1 cellular context compared by ENCODE assay signal in the genomic region with DNA sequence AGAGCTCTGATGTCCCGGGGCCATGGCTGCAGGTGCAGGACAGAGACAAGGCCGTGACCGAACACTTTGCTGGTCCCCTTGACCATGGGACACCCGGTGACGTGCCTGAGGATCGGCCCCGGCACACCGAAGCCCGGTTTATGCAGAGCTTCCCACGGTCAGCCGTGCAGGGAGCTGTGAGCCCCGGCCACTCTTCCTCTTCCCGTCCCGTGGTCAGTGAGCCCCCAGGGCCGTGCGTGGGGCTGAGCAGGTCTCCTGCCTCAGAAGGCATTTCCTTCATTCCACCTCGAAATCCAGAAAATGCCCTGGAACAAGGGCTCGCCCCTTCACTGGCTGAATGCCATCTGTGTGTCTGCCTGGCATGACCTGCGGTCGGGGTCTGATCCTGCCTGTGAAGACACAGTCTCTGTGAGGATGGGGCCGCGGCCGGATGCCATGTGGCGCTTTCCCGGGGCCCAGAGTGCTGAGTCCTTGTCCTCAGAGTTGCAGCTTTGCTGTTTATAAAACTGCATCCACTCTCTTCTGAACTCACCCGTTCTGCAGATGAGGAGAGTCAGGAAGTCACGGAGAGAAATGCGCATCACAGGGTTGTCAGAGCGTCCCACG.
TF ChIP-seq lines count a peak whose summit lies in the region.

No MANE protein-coding gene starts in this region.

TF ChIP-seq in HepG2, 621 proteins besides CTCF, POLR2A, EP300 and RAD21:
- TF ChIP-seq CCDC6 (CRISPR knock-in tag; IDR thresholded peaks at IDR 0.05), result no peak
- TF ChIP-seq, protein P1, sequence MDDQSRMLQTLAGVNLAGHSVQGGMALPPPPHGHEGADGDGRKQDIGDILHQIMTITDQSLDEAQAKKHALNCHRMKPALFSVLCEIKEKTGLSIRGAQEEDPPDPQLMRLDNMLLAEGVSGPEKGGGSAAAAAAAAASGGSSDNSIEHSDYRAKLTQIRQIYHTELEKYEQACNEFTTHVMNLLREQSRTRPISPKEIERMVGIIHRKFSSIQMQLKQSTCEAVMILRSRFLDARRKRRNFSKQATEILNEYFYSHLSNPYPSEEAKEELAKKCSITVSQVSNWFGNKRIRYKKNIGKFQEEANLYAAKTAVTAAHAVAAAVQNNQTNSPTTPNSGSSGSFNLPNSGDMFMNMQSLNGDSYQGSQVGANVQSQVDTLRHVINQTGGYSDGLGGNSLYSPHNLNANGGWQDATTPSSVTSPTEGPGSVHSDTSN (CRISPR knock-in tag; IDR thresholded peaks at IDR 0.05; ENCODE audit: borderline replicate concordance), result no peak
- TF ChIP-seq, protein P2, sequence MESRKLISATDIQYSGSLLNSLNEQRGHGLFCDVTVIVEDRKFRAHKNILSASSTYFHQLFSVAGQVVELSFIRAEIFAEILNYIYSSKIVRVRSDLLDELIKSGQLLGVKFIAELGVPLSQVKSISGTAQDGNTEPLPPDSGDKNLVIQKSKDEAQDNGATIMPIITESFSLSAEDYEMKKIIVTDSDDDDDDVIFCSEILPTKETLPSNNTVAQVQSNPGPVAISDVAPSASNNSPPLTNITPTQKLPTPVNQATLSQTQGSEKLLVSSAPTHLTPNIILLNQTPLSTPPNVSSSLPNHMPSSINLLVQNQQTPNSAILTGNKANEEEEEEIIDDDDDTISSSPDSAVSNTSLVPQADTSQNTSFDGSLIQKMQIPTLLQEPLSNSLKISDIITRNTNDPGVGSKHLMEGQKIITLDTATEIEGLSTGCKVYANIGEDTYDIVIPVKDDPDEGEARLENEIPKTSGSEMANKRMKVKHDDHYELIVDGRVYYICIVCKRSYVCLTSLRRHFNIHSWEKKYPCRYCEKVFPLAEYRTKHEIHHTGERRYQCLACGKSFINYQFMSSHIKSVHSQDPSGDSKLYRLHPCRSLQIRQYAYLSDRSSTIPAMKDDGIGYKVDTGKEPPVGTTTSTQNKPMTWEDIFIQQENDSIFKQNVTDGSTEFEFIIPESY (CRISPR knock-in tag; IDR thresholded peaks at IDR 0.05), result peak; percentile 31; the same call in 1 of the 2 replicates
- TF ChIP-seq KAT7 (CRISPR knock-in tag; IDR thresholded peaks at IDR 0.05; ENCODE audit: borderline replicate concordance), result no peak
- no peak for TF ChIP-seq POGZ (CRISPR knock-in tag; IDR thresholded peaks at IDR 0.05)
- no peak for TF ChIP-seq GATA4 (IDR thresholded peaks at IDR 0.05; ENCODE audit: borderline replicate concordance, low read depth)
- TF ChIP-seq, protein P3, sequence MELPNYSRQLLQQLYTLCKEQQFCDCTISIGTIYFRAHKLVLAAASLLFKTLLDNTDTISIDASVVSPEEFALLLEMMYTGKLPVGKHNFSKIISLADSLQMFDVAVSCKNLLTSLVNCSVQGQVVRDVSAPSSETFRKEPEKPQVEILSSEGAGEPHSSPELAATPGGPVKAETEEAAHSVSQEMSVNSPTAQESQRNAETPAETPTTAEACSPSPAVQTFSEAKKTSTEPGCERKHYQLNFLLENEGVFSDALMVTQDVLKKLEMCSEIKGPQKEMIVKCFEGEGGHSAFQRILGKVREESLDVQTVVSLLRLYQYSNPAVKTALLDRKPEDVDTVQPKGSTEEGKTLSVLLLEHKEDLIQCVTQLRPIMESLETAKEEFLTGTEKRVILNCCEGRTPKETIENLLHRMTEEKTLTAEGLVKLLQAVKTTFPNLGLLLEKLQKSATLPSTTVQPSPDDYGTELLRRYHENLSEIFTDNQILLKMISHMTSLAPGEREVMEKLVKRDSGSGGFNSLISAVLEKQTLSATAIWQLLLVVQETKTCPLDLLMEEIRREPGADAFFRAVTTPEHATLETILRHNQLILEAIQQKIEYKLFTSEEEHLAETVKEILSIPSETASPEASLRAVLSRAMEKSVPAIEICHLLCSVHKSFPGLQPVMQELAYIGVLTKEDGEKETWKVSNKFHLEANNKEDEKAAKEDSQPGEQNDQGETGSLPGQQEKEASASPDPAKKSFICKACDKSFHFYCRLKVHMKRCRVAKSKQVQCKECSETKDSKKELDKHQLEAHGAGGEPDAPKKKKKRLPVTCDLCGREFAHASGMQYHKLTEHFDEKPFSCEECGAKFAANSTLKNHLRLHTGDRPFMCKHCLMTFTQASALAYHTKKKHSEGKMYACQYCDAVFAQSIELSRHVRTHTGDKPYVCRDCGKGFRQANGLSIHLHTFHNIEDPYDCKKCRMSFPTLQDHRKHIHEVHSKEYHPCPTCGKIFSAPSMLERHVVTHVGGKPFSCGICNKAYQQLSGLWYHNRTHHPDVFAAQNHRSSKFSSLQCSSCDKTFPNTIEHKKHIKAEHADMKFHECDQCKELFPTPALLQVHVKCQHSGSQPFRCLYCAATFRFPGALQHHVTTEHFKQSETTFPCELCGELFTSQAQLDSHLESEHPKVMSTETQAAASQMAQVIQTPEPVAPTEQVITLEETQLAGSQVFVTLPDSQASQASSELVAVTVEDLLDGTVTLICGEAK (IDR thresholded peaks at IDR 0.05), result no peak
- TF ChIP-seq, protein P3 (CRISPR knock-in tag; IDR thresholded peaks at IDR 0.05), result peak; percentile 35; the same call in 1 of the 2 replicates
- TF ChIP-seq RXRA (CRISPR knock-in tag; IDR thresholded peaks at IDR 0.05), result 0 out of 2 replicates have a peak, but pooled peaks have one; percentile 21
- TF ChIP-seq KDM5B (CRISPR knock-in tag; IDR thresholded peaks at IDR 0.05; ENCODE audit: borderline replicate concordance), result peak; percentile 44; the same call in 1 of the 2 replicates
- no peak for TF ChIP-seq DPF2 (CRISPR knock-in tag; IDR thresholded peaks at IDR 0.05; ENCODE audit: borderline replicate concordance, low read depth)
- TF ChIP-seq PCBP2 (optimal IDR thresholded peaks at IDR 0.05; ENCODE audit: low read depth, low read length, poor library complexity, severe bottlenecking), result no peak
- TF ChIP-seq, protein P4, sequence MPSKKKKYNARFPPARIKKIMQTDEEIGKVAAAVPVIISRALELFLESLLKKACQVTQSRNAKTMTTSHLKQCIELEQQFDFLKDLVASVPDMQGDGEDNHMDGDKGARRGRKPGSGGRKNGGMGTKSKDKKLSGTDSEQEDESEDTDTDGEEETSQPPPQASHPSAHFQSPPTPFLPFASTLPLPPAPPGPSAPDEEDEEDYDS (CRISPR knock-in tag; IDR thresholded peaks at IDR 0.05), result no peak
- TF ChIP-seq ZBTB1 (CRISPR knock-in tag; IDR thresholded peaks at IDR 0.05; ENCODE audit: borderline replicate concordance), result no peak
- TF ChIP-seq HNRNPL (IDR thresholded peaks at IDR 0.05; ENCODE audit: low read depth, low read length), result 0 out of 2 replicates have a peak, but pooled peaks have one; percentile 66
- TF ChIP-seq TRIM24 (CRISPR knock-in tag; IDR thresholded peaks at IDR 0.05), result no peak
- TF ChIP-seq, protein P5, sequence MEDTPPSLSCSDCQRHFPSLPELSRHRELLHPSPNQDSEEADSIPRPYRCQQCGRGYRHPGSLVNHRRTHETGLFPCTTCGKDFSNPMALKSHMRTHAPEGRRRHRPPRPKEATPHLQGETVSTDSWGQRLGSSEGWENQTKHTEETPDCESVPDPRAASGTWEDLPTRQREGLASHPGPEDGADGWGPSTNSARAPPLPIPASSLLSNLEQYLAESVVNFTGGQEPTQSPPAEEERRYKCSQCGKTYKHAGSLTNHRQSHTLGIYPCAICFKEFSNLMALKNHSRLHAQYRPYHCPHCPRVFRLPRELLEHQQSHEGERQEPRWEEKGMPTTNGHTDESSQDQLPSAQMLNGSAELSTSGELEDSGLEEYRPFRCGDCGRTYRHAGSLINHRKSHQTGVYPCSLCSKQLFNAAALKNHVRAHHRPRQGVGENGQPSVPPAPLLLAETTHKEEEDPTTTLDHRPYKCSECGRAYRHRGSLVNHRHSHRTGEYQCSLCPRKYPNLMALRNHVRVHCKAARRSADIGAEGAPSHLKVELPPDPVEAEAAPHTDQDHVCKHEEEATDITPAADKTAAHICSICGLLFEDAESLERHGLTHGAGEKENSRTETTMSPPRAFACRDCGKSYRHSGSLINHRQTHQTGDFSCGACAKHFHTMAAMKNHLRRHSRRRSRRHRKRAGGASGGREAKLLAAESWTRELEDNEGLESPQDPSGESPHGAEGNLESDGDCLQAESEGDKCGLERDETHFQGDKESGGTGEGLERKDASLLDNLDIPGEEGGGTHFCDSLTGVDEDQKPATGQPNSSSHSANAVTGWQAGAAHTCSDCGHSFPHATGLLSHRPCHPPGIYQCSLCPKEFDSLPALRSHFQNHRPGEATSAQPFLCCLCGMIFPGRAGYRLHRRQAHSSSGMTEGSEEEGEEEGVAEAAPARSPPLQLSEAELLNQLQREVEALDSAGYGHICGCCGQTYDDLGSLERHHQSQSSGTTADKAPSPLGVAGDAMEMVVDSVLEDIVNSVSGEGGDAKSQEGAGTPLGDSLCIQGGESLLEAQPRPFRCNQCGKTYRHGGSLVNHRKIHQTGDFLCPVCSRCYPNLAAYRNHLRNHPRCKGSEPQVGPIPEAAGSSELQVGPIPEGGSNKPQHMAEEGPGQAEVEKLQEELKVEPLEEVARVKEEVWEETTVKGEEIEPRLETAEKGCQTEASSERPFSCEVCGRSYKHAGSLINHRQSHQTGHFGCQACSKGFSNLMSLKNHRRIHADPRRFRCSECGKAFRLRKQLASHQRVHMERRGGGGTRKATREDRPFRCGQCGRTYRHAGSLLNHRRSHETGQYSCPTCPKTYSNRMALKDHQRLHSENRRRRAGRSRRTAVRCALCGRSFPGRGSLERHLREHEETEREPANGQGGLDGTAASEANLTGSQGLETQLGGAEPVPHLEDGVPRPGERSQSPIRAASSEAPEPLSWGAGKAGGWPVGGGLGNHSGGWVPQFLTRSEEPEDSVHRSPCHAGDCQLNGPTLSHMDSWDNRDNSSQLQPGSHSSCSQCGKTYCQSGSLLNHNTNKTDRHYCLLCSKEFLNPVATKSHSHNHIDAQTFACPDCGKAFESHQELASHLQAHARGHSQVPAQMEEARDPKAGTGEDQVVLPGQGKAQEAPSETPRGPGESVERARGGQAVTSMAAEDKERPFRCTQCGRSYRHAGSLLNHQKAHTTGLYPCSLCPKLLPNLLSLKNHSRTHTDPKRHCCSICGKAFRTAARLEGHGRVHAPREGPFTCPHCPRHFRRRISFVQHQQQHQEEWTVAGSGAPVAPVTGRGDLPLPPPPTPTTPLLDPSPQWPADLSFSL (CRISPR knock-in tag; IDR thresholded peaks at IDR 0.05), result no peak
- no peak for TF ChIP-seq NCOA5 (CRISPR knock-in tag; IDR thresholded peaks at IDR 0.05)
- TF ChIP-seq STAT5B (CRISPR knock-in tag; IDR thresholded peaks at IDR 0.05), result no peak
- no peak for TF ChIP-seq ELF1 (CRISPR knock-in tag; IDR thresholded peaks at IDR 0.05)
- TF ChIP-seq SP140L (CRISPR knock-in tag; IDR thresholded peaks at IDR 0.05; ENCODE audit: borderline replicate concordance), result no peak
- TF ChIP-seq KDM4B (CRISPR knock-in tag; IDR thresholded peaks at IDR 0.05), result no peak
- TF ChIP-seq SAFB2 (CRISPR knock-in tag; IDR thresholded peaks at IDR 0.05; ENCODE audit: borderline replicate concordance, low read depth), result no peak
- no peak for TF ChIP-seq HOXA5 (CRISPR knock-in tag; IDR thresholded peaks at IDR 0.05)
- 0 out of 2 replicates have a peak, but pooled peaks have one; percentile 15 for TF ChIP-seq TBX2 (CRISPR knock-in tag; IDR thresholded peaks at IDR 0.05; ENCODE audit: borderline replicate concordance)
- TF ChIP-seq ZNF776 (CRISPR knock-in tag; IDR thresholded peaks at IDR 0.05), result 0 out of 2 replicates have a peak, but pooled peaks have one; percentile 20
- no peak for TF ChIP-seq ZFP62 (CRISPR knock-in tag; IDR thresholded peaks at IDR 0.05)
- peak; percentile 6; the same call in 1 of the 2 replicates for TF ChIP-seq ZBTB38 (CRISPR knock-in tag; IDR thresholded peaks at IDR 0.05)
- TF ChIP-seq SMYD3 (CRISPR knock-in tag; IDR thresholded peaks at IDR 0.05), result no peak
- no peak for TF ChIP-seq HNF4A (CRISPR knock-in tag; IDR thresholded peaks at IDR 0.05)
